ENCODE assay signal across 33 cellular contexts in genomic region chr3:98148751-98149150, GRCh38.
"Had no signal": no experiment of that assay in that cellular context is flagged by ENCODE, and none has a peak within 500 bp of the region (broad histone marks: within the 10 kb centered on the region; RNA-seq: fewer than 3 reads in every experiment).

No MANE protein-coding gene starts in this region.

- H3K36me3 ChIP-seq: MG63 had no signal

- DNase-seq: Karpas-422, Kasumi-1, MG63, MM.1S, MV-4-11, NCI-H1048, NCI-H1092, NCI-H1092 treated with DMSO at 0.1 percent for 48 hours, NCI-H1105, NCI-H1105 treated with DMSO at 0.1 percent for 48 hours, NCI-H1417, NCI-H1417 treated with DMSO at 0.1 percent for 48 hours, NCI-H1436, NCI-H1436 treated with DMSO at 0.1 percent for 48 hours, NCI-H146, NCI-H1694, NCI-H1694 treated with DMSO at 0.1 percent for 48 hours, NCI-H187, NCI-H187 treated with DMSO at 0.1 percent for 48 hours, NCI-H1930, NCI-H2029, NCI-H2029 treated with DMSO at 0.1 percent for 48 hours, NCI-H2081, NCI-H2081 treated with DMSO at 0.1 percent for 48 hours, NCI-H2107, NCI-H2171, NCI-H2171 treated with DMSO at 0.1 percent for 48 hours, NCI-H2227 treated with DMSO at 0.1 percent for 48 hours, NCI-H345, NCI-H446, NCI-H446 treated with DMSO at 0.1 percent for 48 hours, NCI-H510A, NCI-H510A treated with DMSO at 0.1 percent for 48 hours had no signal

- H3K9me3 ChIP-seq: MG63 had no signal

- H3K27me3 ChIP-seq: MG63 had no signal

- H3K4me3 ChIP-seq: MG63 had no signal
